22 cellular contexts compared by ENCODE assay signal in genomic region chr19:5996598-5997320, GRCh38.
"Had no signal": no experiment of that assay in that cellular context is flagged by ENCODE, and none has a peak within 500 bp of the region (broad histone marks: within the 10 kb centered on the region; RNA-seq: fewer than 3 reads in every experiment).

No MANE protein-coding gene starts in this region.

- DNase-seq: colonic mucosa; effector CD8-positive, alpha-beta T cell; foreskin fibroblast; gastrocnemius medialis; head of caudate nucleus; mesenchymal stem cell; naive thymus-derived CD8-positive, alpha-beta T cell; posterior cingulate gyrus; psoas muscle; right cardiac atrium; sigmoid colon; stimulated activated CD4-positive, alpha-beta T cell treated with anti-CD3 and anti-CD28 coated beads, Interleukin-2, amount 100 ng/mL, for 24 hours; stimulated activated CD4-positive, alpha-beta T cell treated with anti-CD3 and anti-CD28 coated beads, Interleukin-4, amount 100 ng/mL, for 24 hours; stimulated activated naive CD8-positive, alpha-beta T cell treated with anti-CD3 and anti-CD28 coated beads, Interleukin-15, Interleukin-2, amounts not matched to agents 100 U/mL and 50 U/mL, for 24 hours; substantia nigra; upper lobe of left lung had no signal

- H3K9me3 ChIP-seq: colonic mucosa, gastrocnemius medialis, left lung, psoas muscle, sigmoid colon, thoracic aorta, tibial nerve, upper lobe of left lung had no signal

- H3K4me3 ChIP-seq: colonic mucosa, gastrocnemius medialis, left lung, psoas muscle, sigmoid colon, thoracic aorta, tibial nerve, upper lobe of left lung had no signal

- H3K36me3 ChIP-seq: colonic mucosa, gastrocnemius medialis had no signal

- H3K4me1 ChIP-seq: colonic mucosa had no signal

- ATAC-seq: esophagus mucosa; gastrocnemius medialis; left lung; naive thymus-derived CD8-positive, alpha-beta T cell; psoas muscle; right cardiac atrium; stimulated activated effector memory CD8-positive, alpha-beta T cell treated with anti-CD3 and anti-CD28 coated beads, Interleukin-12 subunit alpha, Interleukin-12 subunit beta, amount 100 ng/mL, for 72 hours; stimulated activated naive CD8-positive, alpha-beta T cell treated with anti-CD3 and anti-CD28 coated beads, Interleukin-15, Interleukin-2, amounts not matched to agents 100 U/mL and 50 U/mL, for 24 hours had no signal

- H3K27ac ChIP-seq: colonic mucosa, epithelial cell of prostate, gastrocnemius medialis, left lung, psoas muscle, sigmoid colon, thoracic aorta, tibial nerve, upper lobe of left lung had no signal

- H3K27me3 ChIP-seq: colonic mucosa, left lung, sigmoid colon, tibial nerve, upper lobe of left lung had no signal
